17 cellular contexts compared by ENCODE assay signal in genomic region chr21:15857740-15858139, GRCh38.
DNase-seq lines count a peak whose midpoint lies in the region; ATAC-seq, FAIRE-seq and TF ChIP-seq lines count a peak whose summit lies in the region.
"Had no signal": no experiment of that assay in that cellular context is flagged by ENCODE, and none has a peak within 500 bp of the region (broad histone marks: within the 10 kb centered on the region; RNA-seq: fewer than 3 reads in every experiment).

No MANE protein-coding gene starts in this region.

- no peak for ATAC-seq in natural killer cell
- no peak for ATAC-seq in natural killer cell treated with Interleukin-12 subunit alpha and Interleukin-12 subunit beta and Interleukin-15 and Interleukin-18, amount 100 ng/mL, for 72 hours
- ATAC-seq in activated CD8-positive, alpha-beta T cell treated with anti-CD3 and anti-CD28 coated beads for 36 hours, result no peak
- ATAC-seq in GM18505 (IDR thresholded peaks at IDR 0.05; ENCODE audit: unreplicated experiment), result no peak
- ATAC-seq: Right ventricle myocardium inferior had no signal

- FAIRE-seq in frontal cortex (lab: Jason Lieb, UNC), result peak; percentile 48
- FAIRE-seq: HTR-8/SVneo had no signal

- no peaks in the 10 kb centered on the region for H3K27me3 Mint-ChIP-seq in natural killer cell (ENCODE audit: low read depth in 2 of 2)
- H3K27me3 Mint-ChIP-seq in natural killer cell treated with Interleukin-12 subunit alpha and Interleukin-12 subunit beta and Interleukin-15 and Interleukin-18, amount 100 ng/mL, for 72 hours, result no peaks in the 10 kb centered on the region
- no peaks in the 10 kb centered on the region for H3K27me3 Mint-ChIP-seq in activated CD8-positive, alpha-beta T cell treated with anti-CD3 and anti-CD28 coated beads for 36 hours

- peak overlapping the region; percentile 63 to 76 for H3K27ac Mint-ChIP-seq in natural killer cell
- H3K27ac Mint-ChIP-seq in natural killer cell treated with Interleukin-12 subunit alpha and Interleukin-12 subunit beta and Interleukin-15 and Interleukin-18, amount 100 ng/mL, for 72 hours, result no peak overlapping the region
- peak overlapping the region; percentile 15 for H3K27ac Mint-ChIP-seq in activated CD8-positive, alpha-beta T cell treated with anti-CD3 and anti-CD28 coated beads for 36 hours

- CTCF ChIA-PET in activated CD8-positive, alpha-beta T cell treated with anti-CD3 and anti-CD28 coated beads for 36 hours (lab: Charles Lee), result no interaction called here

- POLR2A ChIA-PET in activated CD8-positive, alpha-beta T cell treated with anti-CD3 and anti-CD28 coated beads for 36 hours (lab: Charles Lee), result no interaction called here

- TF ChIP-seq CTCF in natural killer cell (IDR thresholded peaks at IDR 0.05), result no peak
- no peak for TF ChIP-seq CTCF in activated CD8-positive, alpha-beta T cell treated with anti-CD3 and anti-CD28 coated beads for 36 hours (IDR thresholded peaks at IDR 0.05)

- intact Hi-C loops in natural killer cell (cut with micrococcal nuclease), result no loop called here
- intact Hi-C loops in activated CD8-positive, alpha-beta T cell treated with anti-CD3 and anti-CD28 coated beads for 36 hours (cut with micrococcal nuclease), result no loop called here

- DNase-seq in natural killer cell (no peak), frontal cortex (ENCODE audit: low spot score in 2 of 2) (no peak), NCI-H2081 (lab: John Stamatoyannopoulos, UW) (no peak)
- no peak for DNase-seq in natural killer cell treated with Interleukin-12 subunit alpha and Interleukin-12 subunit beta and Interleukin-15 and Interleukin-18, amount 100 ng/mL, for 72 hours (ENCODE audit: low spot score)
- no peak for DNase-seq in activated CD8-positive, alpha-beta T cell treated with anti-CD3 and anti-CD28 coated beads for 36 hours
- DNase-seq in stimulated activated CD8-positive, alpha-beta memory T cell treated with anti-CD3 and anti-CD28 coated beads, Interleukin-4, amount 100 ng/mL, for 48 hours, result no peak
- DNase-seq: DMS79 treated with DMSO at 0.1 percent for 48 hours, MM.1S, NCI-H1092, NCI-H2081 treated with DMSO at 0.1 percent for 48 hours, NCI-H446 treated with DMSO at 0.1 percent for 48 hours, NCI-H69, Peyer's patch, SK-N-SH had no signal

- H3K36me3 Mint-ChIP-seq in natural killer cell, result peaks cover 10% of the 10 kb centered on the region
- H3K36me3 Mint-ChIP-seq in natural killer cell treated with Interleukin-12 subunit alpha and Interleukin-12 subunit beta and Interleukin-15 and Interleukin-18, amount 100 ng/mL, for 72 hours, result peaks cover 13% of the 10 kb centered on the region
- H3K36me3 Mint-ChIP-seq in activated CD8-positive, alpha-beta T cell treated with anti-CD3 and anti-CD28 coated beads for 36 hours (ENCODE audit: low read depth), result peaks cover 21% of the 10 kb centered on the region

- H3K9me3 Mint-ChIP-seq in natural killer cell, result no peaks in the 10 kb centered on the region
- H3K9me3 Mint-ChIP-seq in natural killer cell treated with Interleukin-12 subunit alpha and Interleukin-12 subunit beta and Interleukin-15 and Interleukin-18, amount 100 ng/mL, for 72 hours, result no peaks in the 10 kb centered on the region
- no peaks in the 10 kb centered on the region for H3K9me3 Mint-ChIP-seq in activated CD8-positive, alpha-beta T cell treated with anti-CD3 and anti-CD28 coated beads for 36 hours

- TF ChIP-seq POLR2A in GM18505 (IDR thresholded peaks at IDR 0.05; ENCODE audit: borderline replicate concordance, extremely low read depth, insufficient read depth, insufficient read length), result no peak

- peaks cover 11 to 15% of the 10 kb centered on the region in 2 donors for H3K4me1 Mint-ChIP-seq in natural killer cell
- H3K4me1 Mint-ChIP-seq in natural killer cell treated with Interleukin-12 subunit alpha and Interleukin-12 subunit beta and Interleukin-15 and Interleukin-18, amount 100 ng/mL, for 72 hours (ENCODE audit: low read depth in 2 of 2), result peaks cover 4 to 5% of the 10 kb centered on the region in 2 donors
- peaks cover 7% of the 10 kb centered on the region for H3K4me1 Mint-ChIP-seq in activated CD8-positive, alpha-beta T cell treated with anti-CD3 and anti-CD28 coated beads for 36 hours (ENCODE audit: low read depth)

- no peak overlapping the region for H3K4me3 Mint-ChIP-seq in natural killer cell
- no peak overlapping the region for H3K4me3 Mint-ChIP-seq in natural killer cell treated with Interleukin-12 subunit alpha and Interleukin-12 subunit beta and Interleukin-15 and Interleukin-18, amount 100 ng/mL, for 72 hours
- no peak overlapping the region for H3K4me3 Mint-ChIP-seq in activated CD8-positive, alpha-beta T cell treated with anti-CD3 and anti-CD28 coated beads for 36 hours

Comparison
In these comparisons a context has a peak if more than half of its experiments do, and no peak if none do; other contexts are left out.
1. H3K27ac Mint-ChIP-seq: peak in natural killer cell (2 of 2) and activated CD8-positive, alpha-beta T cell treated with anti-CD3 and anti-CD28 coated beads for 36 hours (single experiment); none in natural killer cell treated with Interleukin-12 subunit alpha and Interleukin-12 subunit beta and Interleukin-15 and Interleukin-18, amount 100 ng/mL, for 72 hours (0 of 2).